Comparison of ENCODE assay signal across 8 cellular contexts in genomic region chr3:18423401-18424212, GRCh38. TPM values are rescaled to one million over a fixed set of nuclear protein-coding genes. Genes with fewer than 3 reads are reported as not detected.
DNase-seq lines count a peak whose midpoint lies in the region; ATAC-seq and TF ChIP-seq lines count a peak whose summit lies in the region.

No MANE protein-coding gene starts in this region.

- TF ChIP-seq CTCF in CD14-positive monocyte (IDR thresholded peaks at IDR 0.05), result no peak
- TF ChIP-seq CTCF in OCI-LY7 (conservative IDR thresholded peaks at IDR 0.05; ENCODE audit: low read length), result no peak
- no peak for TF ChIP-seq CTCF in astrocyte of the spinal cord (IDR thresholded peaks at IDR 0.05; ENCODE audit: low read depth, low read length)
- TF ChIP-seq CTCF in hepatocyte (IDR thresholded peaks at IDR 0.05; ENCODE audit: poor library complexity), result no peak

- H3K27ac ChIP-seq in OCI-LY7 (ENCODE audit: low read depth, low read length, poor library complexity, severe bottlenecking) (no peak overlapping the region), hepatocyte (peak overlapping the region; percentile 91)

- ATAC-seq in GM18907 (IDR thresholded peaks at IDR 0.05; ENCODE audit: unreplicated experiment), result peak; percentile 82
- ATAC-seq in HG03097 (IDR thresholded peaks at IDR 0.05; ENCODE audit: low FRiP score, unreplicated experiment), result peak; percentile 74

- H3K36me3 ChIP-seq in OCI-LY7 (ENCODE audit: insufficient read depth, low read length) (no peaks in the 10 kb centered on the region), hepatocyte (replicated peaks; ENCODE audit: insufficient read depth, low read depth) (no peaks in the 10 kb centered on the region)

- H3K36me3 Mint-ChIP-seq in CD14-positive monocyte, result peaks cover 17 to 21% of the 10 kb centered on the region in 2 donors

- CTCF ChIA-PET in OCI-LY7 (lab: Charles Lee; ENCODE audit: unreplicated experiment), result no interaction called here

- no TSS peak for BruUV-seq in OCI-LY7 (replicated peaks; lab: Mats Ljungman, UMichigan)

- H3K9me3 ChIP-seq in OCI-LY7 (ENCODE audit: low read length), result no peaks in the 10 kb centered on the region
- no peaks in the 10 kb centered on the region for H3K9me3 ChIP-seq in hepatocyte (ENCODE audit: low read depth)

- 2% methylated on average over 22 of the region's 22 CpGs for WGBS in hepatocyte (ENCODE audit: low lambda C conversion rate, missing lambda C conversion rate)

- H3K9me2 ChIP-seq in OCI-LY7 (ENCODE audit: insufficient read depth, low read length), result no peaks in the 10 kb centered on the region
- H3K9me2 ChIP-seq in hepatocyte (replicated peaks; ENCODE audit: insufficient read depth), result no peaks in the 10 kb centered on the region

- H3K27me3 Mint-ChIP-seq in CD14-positive monocyte (ENCODE audit: low read depth in 3 of 3), result no peaks in the 10 kb centered on the region

- peak overlapping the region; percentile 99 for H3K4me2 ChIP-seq in OCI-LY7 (ENCODE audit: low read length)
- H3K4me2 ChIP-seq in hepatocyte, result peak overlapping the region; percentile 96

- H2AFZ ChIP-seq in OCI-LY7 (ENCODE audit: low read length) (peak overlapping the region; percentile 61; the same call in 1 of the 2 replicates), hepatocyte (peak overlapping the region; percentile 97)

- no peaks in the 10 kb centered on the region for H3K27me3 ChIP-seq in hepatocyte

- peaks cover 12% of the 10 kb centered on the region for H3K4me1 ChIP-seq in OCI-LY7 (ENCODE audit: insufficient read depth, low read length, poor library complexity, severe bottlenecking)
- peaks cover 12% of the 10 kb centered on the region for H3K4me1 ChIP-seq in hepatocyte (ENCODE audit: insufficient read depth)

- H3K4me3 Mint-ChIP-seq in CD14-positive monocyte, result peak overlapping the region; percentile 93 to 99

- no peaks in the 10 kb centered on the region for H3K79me2 ChIP-seq in OCI-LY7 (ENCODE audit: insufficient read depth, low read depth, low read length)
- H3K79me2 ChIP-seq in hepatocyte, result peaks cover 33% of the 10 kb centered on the region

- peak overlapping the region; percentile 81 for H3K4me3 ChIP-seq in OCI-LY7 (ENCODE audit: low read depth, low read length, poor library complexity, severe bottlenecking)
- peak overlapping the region; percentile 84 for H3K4me3 ChIP-seq in astrocyte of the spinal cord (ENCODE audit: low read depth, low read length)
- peak overlapping the region; percentile 99 for H3K4me3 ChIP-seq in hepatocyte

- POLR2A ChIA-PET in OCI-LY7 (lab: Charles Lee), result no interaction called here

- peaks cover 27% of the 10 kb centered on the region for H3K4me1 Mint-ChIP-seq in CD14-positive monocyte

- in situ Hi-C loops in astrocyte of the spinal cord (cut with HindIII; ENCODE audit: low sequenced_read_pairs), result no loop called here

- H4K20me1 ChIP-seq in OCI-LY7 (ENCODE audit: insufficient read depth, low read length) (no peaks in the 10 kb centered on the region), hepatocyte (ENCODE audit: insufficient read depth, poor library complexity, severe bottlenecking) (no peaks in the 10 kb centered on the region)

- DNase-seq in CD14-positive monocyte (ENCODE audit: low spot score) (no peak), OCI-LY7 (ENCODE audit: low spot score) (peak; percentile 87), astrocyte of the spinal cord (ENCODE audit: low read depth, low spot score) (peak; percentile 71), hepatocyte (ENCODE audit: low spot score) (peak; percentile 48), pulmonary artery endothelial cell (ENCODE audit: low read depth, low spot score) (peak; percentile 20), NCI-H226 (no peak)

- no peaks in the 10 kb centered on the region for H3K9me3 Mint-ChIP-seq in CD14-positive monocyte

- intact Hi-C loops in CD14-positive monocyte (cut with micrococcal nuclease) (no loop called here), OCI-LY7 (cut with micrococcal nuclease; ENCODE audit: unreplicated experiment) (loop anchor here (5.0 kb wide), 1 partner anchor 79 kb away; no protein-coding TSS in a partner anchor)

- H3K27ac Mint-ChIP-seq in CD14-positive monocyte, result peak overlapping the region; percentile 87 to 96 (median 94)

RNA-seq across cellular contexts. Expression of gene SATB1, which starts 1.5 kb away (rescaled TPM):
- 1 to 10 TPM; 4.3 to 6.9 TPM for polyA plus RNA-seq in CD14-positive monocyte
- 5.6 and 8.7 TPM in 2 replicates for total RNA-seq in OCI-LY7 (2014; rRNA removed; shearing (Covaris generic))
- 2.5 and 2.7 TPM in 2 replicates for total RNA-seq in OCI-LY7 (2022)
- total RNA-seq in hepatocyte, result 26.4 and 30.7 TPM in 2 replicates
- polyA plus RNA-seq in hepatocyte, result 5.7 and 10.0 TPM in 2 replicates
- 7.0 and 17.5 TPM in 2 replicates for total RNA-seq in pulmonary artery endothelial cell

Comparison
In these comparisons a context has a peak if more than half of its experiments do, and no peak if none do; other contexts are left out.
1. DNase-seq: peak in OCI-LY7 (single experiment), astrocyte of the spinal cord (single experiment), hepatocyte (single experiment) and pulmonary artery endothelial cell (single experiment); none in CD14-positive monocyte (single experiment) and NCI-H226 (single experiment).
2. Peak in every context shown above with its lines, with median percentiles within 50 percentile points of each other: H3K4me3 ChIP-seq.